30 cellular contexts compared by ENCODE assay signal in the genomic region with DNA sequence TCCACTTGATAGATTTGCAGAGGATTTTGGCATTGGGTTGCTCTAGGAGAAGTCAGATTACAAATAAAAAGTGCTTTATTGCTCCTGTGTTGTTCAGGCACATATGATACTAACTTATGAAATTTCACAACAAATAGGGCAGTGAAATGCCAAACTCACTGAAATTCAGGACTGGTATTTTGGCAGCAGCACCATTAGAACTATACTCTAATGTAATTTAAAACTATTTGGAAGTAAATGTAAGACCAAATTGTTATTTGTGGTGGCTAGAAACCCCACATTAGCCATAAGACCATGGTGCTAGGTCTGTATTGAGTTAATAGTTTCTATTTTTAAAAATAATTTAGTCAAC.
"Had no signal": no experiment of that assay in that cellular context is flagged by ENCODE, and none has a peak within 500 bp of the region (broad histone marks: within the 10 kb centered on the region; RNA-seq: fewer than 3 reads in every experiment).

No MANE protein-coding gene starts in this region.

- DNase-seq: activated CD4-positive, alpha-beta T cell treated with anti-CD3 and anti-CD28 coated beads for 48 hours; activated CD4-positive, alpha-beta T cell treated with anti-CD3 and anti-CD28 coated beads, Interleukin-2, amount 50 U/mL, for 48 hours; activated CD8-positive, alpha-beta memory T cell treated with anti-CD3 and anti-CD28 coated beads for 24 hours; activated effector memory CD4-positive, alpha-beta T cell treated with Interleukin-2 at 50 U/mL for 16 hours; activated naive CD4-positive, alpha-beta T cell treated with Interleukin-2 at 50 U/mL for 16 hours; adrenal gland; aorta; body of pancreas; cerebellar nuclear complex; colonic mucosa; dorsolateral prefrontal cortex; effector memory CD8-positive, alpha-beta T cell; foreskin melanocyte; heart right ventricle; kidney glomerular epithelial cell; left ventricle myocardium superior; mucosa of descending colon; ovary; stimulated activated CD4-positive, alpha-beta T cell treated with anti-CD3 and anti-CD28 coated beads, Interleukin-4, amount 100 ng/mL, for 24 hours; substantia nigra; T-helper 9 cell; uterus; WERI-Rb-1 had no signal

- H3K9me3 ChIP-seq: adrenal gland, body of pancreas, colonic mucosa, heart right ventricle, mucosa of descending colon, neutrophil, ovary, uterus had no signal

- ATAC-seq: activated CD4-positive, CD25-positive, alpha-beta regulatory T cell treated with anti-CD3 and anti-CD28 coated beads, Interleukin-2, amount 50 U/mL, for 24 hours; body of pancreas; effector memory CD8-positive, alpha-beta T cell; left ventricle myocardium superior; mucosa of descending colon; natural killer cell treated with Interleukin-12 subunit alpha and Interleukin-12 subunit beta and Interleukin-15 and Interleukin-18, amount 100 ng/mL, for 72 hours; sciatic nerve; stimulated activated effector memory CD8-positive, alpha-beta T cell treated with anti-CD3 and anti-CD28 coated beads, Interleukin-12 subunit alpha, Interleukin-12 subunit beta, amount 100 ng/mL, for 72 hours had no signal

- H3K36me3 ChIP-seq: adrenal gland, cardiac muscle cell, colonic mucosa, neutrophil, ovary, uterus, WERI-Rb-1 had no signal

- H3K4me1 ChIP-seq: colonic mucosa, uterus had no signal

- H3K27ac ChIP-seq: body of pancreas, cardiac muscle cell, colonic mucosa, neutrophil, ovary, skin epidermis, uterus, WERI-Rb-1 had no signal

- H3K4me3 ChIP-seq: adrenal gland, body of pancreas, cardiac muscle cell, colonic mucosa, dorsolateral prefrontal cortex, heart right ventricle, mucosa of descending colon, ovary, skin epidermis, uterus had no signal

- H3K27me3 ChIP-seq: adrenal gland, body of pancreas, cardiac muscle cell, colonic mucosa, dorsolateral prefrontal cortex, heart right ventricle, neutrophil, ovary, uterus had no signal
